11 cellular contexts compared by ENCODE assay signal in the genomic region with DNA sequence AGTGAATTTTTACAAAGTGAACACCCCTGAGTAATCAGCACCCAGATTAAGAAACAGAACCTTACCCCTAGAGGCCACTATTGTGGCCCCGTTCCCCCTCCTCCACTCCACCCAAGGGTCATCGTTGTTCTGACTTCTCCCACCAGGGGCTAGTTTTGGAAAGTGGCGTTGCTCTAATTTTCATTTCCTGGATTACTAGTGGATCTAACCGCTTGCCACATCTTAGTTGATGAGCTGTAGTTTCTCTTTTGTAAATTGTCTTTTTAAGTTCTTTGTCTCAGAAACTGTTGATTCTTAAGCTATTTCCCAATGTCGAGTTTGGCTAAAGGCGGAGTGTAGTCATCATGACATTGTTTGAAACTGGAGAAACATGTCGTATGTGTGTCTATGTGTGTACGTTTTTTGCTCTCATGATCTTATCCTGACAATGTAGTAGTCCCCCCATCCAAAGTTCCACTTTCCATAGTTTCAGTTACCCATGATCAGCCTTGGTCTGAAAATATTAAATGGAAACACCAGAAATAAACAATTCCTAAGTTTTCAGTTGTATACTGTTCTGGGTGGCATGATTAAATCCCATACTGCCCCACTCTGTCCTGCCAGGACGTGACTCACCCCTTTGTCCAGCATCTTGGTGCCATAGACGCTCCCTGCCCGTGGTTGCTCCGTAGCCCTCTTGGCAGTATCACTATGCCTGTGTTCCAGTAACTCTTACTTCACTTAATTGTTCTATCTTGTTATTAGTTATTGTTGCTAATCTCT.
DNase-seq lines count a peak whose midpoint lies in the region; ATAC-seq, FAIRE-seq and TF ChIP-seq lines count a peak whose summit lies in the region.
"Had no signal": no experiment of that assay in that cellular context is flagged by ENCODE, and none has a peak within 500 bp of the region (broad histone marks: within the 10 kb centered on the region; RNA-seq: fewer than 3 reads in every experiment).

No MANE protein-coding gene starts in this region.

- FAIRE-seq in GM12878 (lab: Jason Lieb, UNC), result no peak

- no peak for ATAC-seq in IMR-90 (ENCODE audit: low read depth)
- ATAC-seq in GM12878, result no peak
- no peak for ATAC-seq in GM18868 (IDR thresholded peaks at IDR 0.05; ENCODE audit: unreplicated experiment)
- no peak for ATAC-seq in naive thymus-derived CD8-positive, alpha-beta T cell
- ATAC-seq: effector memory CD8-positive, alpha-beta T cell had no signal

- CTCF ChIA-PET in AG04450 (lab: Charles Lee), result interaction anchor here (0.5 to 1.4 kb wide), 4 partner anchors 8 to 305 kb away, joined by 3 to 9 read pairs (median 6); no protein-coding TSS in a partner anchor
- CTCF ChIA-PET in IMR-90 (lab: Yijun Ruan, JAX), result interaction anchor here (0.6 kb wide), 2 partner anchors 18 to 859 kb away, joined by 3 to 8 read pairs; no protein-coding TSS in a partner anchor
- CTCF ChIA-PET in GM12878 (lab: Yijun Ruan, JAX), result interaction anchor here (0.9 kb wide), 1 partner anchor 270 kb away, joined by 4 read pairs; no protein-coding TSS in a partner anchor

- peak overlapping the region; percentile 6; the same call in 1 of the 2 replicates for H2BK20ac ChIP-seq in IMR-90 (ENCODE audit: low read depth, low read length)

- TF ChIP-seq RAD21 in IMR-90 (IDR thresholded peaks at IDR 0.05; ENCODE audit: low read length) (no peak), GM12878 (IDR thresholded peaks at IDR 0.05; ENCODE audit: insufficient read depth, low read depth, low read length) (no peak), liver (IDR thresholded peaks at IDR 0.05) (peak; percentile 7 to 20)

- no peak overlapping the region for H4K5ac ChIP-seq in IMR-90 (ENCODE audit: low read depth, low read length)

- POLR2A ChIA-PET in AG04450 (lab: Yijun Ruan, JAX) (interaction anchor here (1.8 kb wide), 1 partner anchor 71 kb away, joined by 4 read pairs; a partner anchor contains a TSS), IMR-90 (lab: Charles Lee; ENCODE audit: unreplicated experiment) (no interaction called here), GM12878 (lab: Charles Lee) (no interaction called here)
- POLR2A ChIA-PET in naive thymus-derived CD8-positive, alpha-beta T cell (lab: Charles Lee), result no interaction called here

- H3K9me1 ChIP-seq in IMR-90 (ENCODE audit: insufficient read depth, low read length), result peaks cover 24% of the 10 kb centered on the region

- peak overlapping the region; percentile 18; the same call in 1 of the 2 replicates for H2AK5ac ChIP-seq in IMR-90 (ENCODE audit: low read depth, low read length)

- H3K27me3 ChIP-seq in AG04450 (ENCODE audit: control insufficient read depth, insufficient read depth, low read length) (no peaks in the 10 kb centered on the region), IMR-90 (ENCODE audit: control insufficient read depth, insufficient read depth, low read length) (no peaks in the 10 kb centered on the region), GM12878 (replicated peaks in 1 of 2; ENCODE audit: control insufficient read depth in 2 of 2, insufficient read depth in 2 of 2, low read length in 1 of 2) (no peaks in the 10 kb centered on the region), liver (ENCODE audit: control insufficient read depth in 4 of 4, insufficient read depth in 4 of 4, low read length in 3 of 4) (no peaks in the 10 kb centered on the region)

- peaks cover 0 to 12% of the 10 kb centered on the region in 2 experiments; a peak in 2 of 4 replicates for H3K79me1 ChIP-seq in IMR-90 (ENCODE audit: low read depth in 1 of 2, low read length in 2 of 2)

- peak overlapping the region; percentile 2; the same call in 1 of the 3 replicates for H2BK15ac ChIP-seq in IMR-90 (ENCODE audit: low read depth, low read length)

- no peaks in the 10 kb centered on the region for H3K36me3 Mint-ChIP-seq in naive thymus-derived CD8-positive, alpha-beta T cell

- no peak overlapping the region for H3K4me3 Mint-ChIP-seq in naive thymus-derived CD8-positive, alpha-beta T cell
- H3K4me3 Mint-ChIP-seq: effector memory CD8-positive, alpha-beta T cell had no signal

- H3K27ac ChIP-seq in AG04450 (ENCODE audit: low read depth, low read length) (no peak overlapping the region), IMR-90 (ENCODE audit: insufficient read depth, low read length) (no peak overlapping the region), GM12878 (ENCODE audit: control insufficient read depth, insufficient read depth) (no peak overlapping the region), liver (ENCODE audit: low read depth in 1 of 2, low read length in 2 of 2) (no peak overlapping the region)

- dilution Hi-C loops in IMR-90 (cut with HindIII; ENCODE audit: low sequenced_read_pairs, unreplicated experiment), result no loop called here

- H3K23ac ChIP-seq in IMR-90 (ENCODE audit: low read depth, low read length), result peak overlapping the region; percentile 6; the same call in 1 of the 2 replicates

- SMC1A ChIA-PET in GM12878 (lab: Charles Lee; ENCODE audit: uncharacterized antibody, unreplicated experiment), result interaction anchor here (0.6 to 1.3 kb wide), 3 partner anchors 24 to 305 kb away, joined by 3 to 4 read pairs (median 3); no protein-coding TSS in a partner anchor

- no CpG with 5 or more reads among the region's 12 CpGs for WGBS in IMR-90 (ENCODE audit: extremely low coverage in 2 of 2, insufficient read length in 1 of 2), 2 experiments
- WGBS in GM12878 (ENCODE audit: insufficient coverage, insufficient replicate concordance, low lambda C conversion rate, missing lambda C conversion rate), result 56% methylated on average over 12 of the region's 12 CpGs
- 76% methylated on average over 12 of the region's 12 CpGs for WGBS in liver

- peak overlapping the region; percentile 5; the same call in 1 of the 2 replicates for H3K4ac ChIP-seq in IMR-90 (ENCODE audit: low read depth, low read length)

- peak overlapping the region; percentile 10; the same call in 1 of the 2 replicates for H3K14ac ChIP-seq in IMR-90 (replicated peaks; ENCODE audit: low read depth, low read length)

- H2AFZ ChIP-seq in IMR-90 (replicated peaks; ENCODE audit: low read length, poor library complexity) (no peak overlapping the region), GM12878 (ENCODE audit: control insufficient read depth, low read depth, low read length) (no peak overlapping the region)

- peak overlapping the region; percentile 10; the same call in 1 of the 2 replicates for H2BK120ac ChIP-seq in IMR-90 (ENCODE audit: low read depth, low read length)

- H3K9ac ChIP-seq in IMR-90 (ENCODE audit: low read depth, low read length) (no peak overlapping the region), GM12878 (ENCODE audit: control insufficient read depth, insufficient read depth, low read length) (no peak overlapping the region), liver (ENCODE audit: low read depth in 1 of 2, low read length in 2 of 2) (no peak overlapping the region)

- H3K9me3 ChIP-seq in AG04450 (ENCODE audit: control insufficient read depth, insufficient read depth, low read length), result no peaks in the 10 kb centered on the region; the same call in 1 of the 2 replicates
- H3K9me3 ChIP-seq in IMR-90 (ENCODE audit: control insufficient read depth, insufficient read depth, low read length), result no peaks in the 10 kb centered on the region
- no peaks in the 10 kb centered on the region for H3K9me3 ChIP-seq in GM12878 (replicated peaks; ENCODE audit: control insufficient read depth, insufficient read depth, low read length)
- H3K9me3 ChIP-seq in liver (ENCODE audit: control insufficient read depth in 4 of 4, low read length in 3 of 4), result no peaks in the 10 kb centered on the region

- H4K8ac ChIP-seq in IMR-90 (ENCODE audit: low read depth in 2 of 2, low read length in 2 of 2), result no peak overlapping the region

- in situ Hi-C loops in IMR-90 (cut with MboI; ENCODE audit: low sequenced_read_pairs), result no loop called here
- in situ Hi-C loops in GM12878 (cut with MboI), result no loop called here

- H3K4me1 ChIP-seq in IMR-90 (ENCODE audit: control insufficient read depth, insufficient read depth, low read length) (peaks cover 17% of the 10 kb centered on the region), GM12878 (ENCODE audit: control insufficient read depth, insufficient read depth, low read length) (peaks cover 46% of the 10 kb centered on the region), liver (ENCODE audit: control insufficient read depth in 4 of 4, insufficient read depth in 4 of 4, low read length in 3 of 4) (peaks cover 0 to 5% (median 2%) of the 10 kb centered on the region in 4 donors)

- peak overlapping the region; percentile 7; the same call in 1 of the 2 replicates for H3K18ac ChIP-seq in IMR-90 (ENCODE audit: low read depth, low read length)

- BruUV-seq in IMR-90 (replicated peaks; lab: Mats Ljungman, UMichigan) (no TSS peak), GM12878 (replicated peaks; lab: Mats Ljungman, UMichigan) (no TSS peak)

- H3K4me3 ChIP-seq in AG04450 (ENCODE audit: low read depth, low read length) (no peak overlapping the region), IMR-90 (ENCODE audit: insufficient read depth, low read depth, low read length) (no peak overlapping the region), GM12878 (no peak overlapping the region), liver (ENCODE audit: low read depth in 1 of 3, low read length in 3 of 3) (no peak overlapping the region)

- no peaks in the 10 kb centered on the region for H3K79me2 ChIP-seq in GM12878 (ENCODE audit: control insufficient read depth, insufficient read depth, low read length)

- RAD21 ChIA-PET in GM12878 (lab: Charles Lee; ENCODE audit: unreplicated experiment), result no interaction called here

- TF ChIP-seq EP300 in GM12878 (IDR thresholded peaks at IDR 0.05; ENCODE audit: borderline replicate concordance in 1 of 2, control insufficient read depth in 1 of 2, low read depth in 2 of 2, low read length in 2 of 2), result no peak

- H3K27ac Mint-ChIP-seq in naive thymus-derived CD8-positive, alpha-beta T cell, result peak overlapping the region in 2 of 10 donors; percentile 6 to 8
- H3K27ac Mint-ChIP-seq: effector memory CD8-positive, alpha-beta T cell had no signal

- no peak overlapping the region for H2BK5ac ChIP-seq in IMR-90 (ENCODE audit: low read depth, low read length, poor library complexity, severe bottlenecking)

- peaks cover 2 to 18% (median 6%) of the 10 kb centered on the region in 5 donors for H3K27me3 Mint-ChIP-seq in naive thymus-derived CD8-positive, alpha-beta T cell

- H2AK9ac ChIP-seq in IMR-90 (replicated peaks; ENCODE audit: low read depth, low read length, poor library complexity), result no peak overlapping the region

- DNase-seq in AG04450 (ENCODE audit: low read depth, low spot score), result no peak
- peak; percentile 11 for DNase-seq in IMR-90
- no peak for DNase-seq in GM12878 (ENCODE audit: low read depth, low spot score)
- DNase-seq in mesenteric fat pad (ENCODE audit: low spot score), result no peak
- DNase-seq in SK-N-DZ (ENCODE audit: low spot score), result no peak
- DNase-seq in naive thymus-derived CD8-positive, alpha-beta T cell, result no peak
- DNase-seq: effector memory CD8-positive, alpha-beta T cell; NCI-H187; stimulated activated naive CD4-positive, alpha-beta T cell had no signal

- H3K4me2 ChIP-seq in IMR-90 (ENCODE audit: low read depth, low read length), result no peak overlapping the region
- H3K4me2 ChIP-seq in GM12878 (ENCODE audit: control insufficient read depth, insufficient read depth), result peak overlapping the region; percentile 51; the same call in 1 of the 2 replicates

- peaks cover 9 to 19% (median 10%) of the 10 kb centered on the region in 4 donors for H3K4me1 Mint-ChIP-seq in naive thymus-derived CD8-positive, alpha-beta T cell

- H3K56ac ChIP-seq in IMR-90 (ENCODE audit: extremely low read depth, insufficient read depth, low read length), result no peak overlapping the region

- H4K91ac ChIP-seq in IMR-90 (ENCODE audit: insufficient read depth, low read depth, low read length), result 0 out of 2 replicates have a peak overlapping the region, but pooled peaks have one; percentile 2

- no peaks in the 10 kb centered on the region for H4K20me1 ChIP-seq in IMR-90 (ENCODE audit: insufficient read depth, low read length)
- H4K20me1 ChIP-seq in GM12878 (ENCODE audit: control insufficient read depth, insufficient read depth), result no peaks in the 10 kb centered on the region

- TF ChIP-seq POLR2A in IMR-90 (IDR thresholded peaks at IDR 0.05; ENCODE audit: low read depth, low read length) (no peak), GM12878 (IDR thresholded peaks at IDR 0.05; ENCODE audit: low read depth, low read length) (no peak)

- H3K9me3 Mint-ChIP-seq in naive thymus-derived CD8-positive, alpha-beta T cell, result no peaks in the 10 kb centered on the region
- H3K9me3 Mint-ChIP-seq: effector memory CD8-positive, alpha-beta T cell had no signal

- TF ChIP-seq CTCF in AG04450 (IDR thresholded peaks at IDR 0.05; ENCODE audit: low read depth, low read length) (peak; percentile 23; the same call in 1 of the 2 replicates), IMR-90 (conservative IDR thresholded peaks at IDR 0.05; ENCODE audit: low read depth, low read length) (no peak), GM12878 (IDR thresholded peaks at IDR 0.05 in 2 of 3, conservative IDR thresholded peaks at IDR 0.05 in 1 of 3; ENCODE audit: control insufficient read depth in 2 of 3, extremely low read depth in 1 of 3, insufficient read depth in 1 of 3, low read depth in 3 of 3, low read length in 3 of 3) (peak in 2 of 3 experiments; percentile 20 to 23; a peak in 2 of 6 replicates), liver (IDR thresholded peaks at IDR 0.05; ENCODE audit: low read depth, low read length, missing input control) (peak; percentile 3)

- intact Hi-C loops in IMR-90 (cut with micrococcal nuclease) (no loop called here), GM12878 (cut with micrococcal nuclease; ENCODE audit: unreplicated experiment) (loop anchor here (5.0 kb wide), 2 partner anchors 139 to 634 kb away; no protein-coding TSS in a partner anchor)

- H3K36me3 ChIP-seq in IMR-90 (ENCODE audit: control insufficient read depth, insufficient read depth, low read length) (no peaks in the 10 kb centered on the region), GM12878 (ENCODE audit: control insufficient read depth in 2 of 2, insufficient read depth in 2 of 2, low read length in 1 of 2) (no peaks in the 10 kb centered on the region), liver (ENCODE audit: control insufficient read depth in 4 of 4, insufficient read depth in 3 of 4, low read depth in 1 of 4, low read length in 3 of 4) (no peaks in the 10 kb centered on the region)
